9 cellular contexts compared by ENCODE assay signal in the genomic region with DNA sequence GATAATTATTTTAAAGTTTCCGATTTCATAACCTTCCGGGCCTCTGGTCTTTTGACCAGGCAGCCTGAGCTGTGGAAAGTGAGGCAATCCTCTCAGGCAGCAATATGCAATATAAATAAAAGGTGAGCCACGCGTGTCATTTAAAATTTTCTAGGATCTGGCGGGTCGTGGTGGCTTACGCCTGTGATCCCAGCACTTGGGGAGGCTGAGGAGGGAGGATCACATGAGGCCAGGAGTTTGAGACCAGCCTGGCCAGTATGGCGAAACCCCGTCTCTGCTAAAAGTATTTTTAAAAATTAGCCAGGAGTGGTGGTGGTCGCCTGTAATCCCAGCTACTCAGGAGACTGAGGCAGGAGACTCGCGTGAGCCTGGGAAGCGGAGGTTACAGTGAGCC. TPM values are rescaled to one million over a fixed set of nuclear protein-coding genes. Genes with fewer than 3 reads are reported as not detected.
DNase-seq lines count a peak whose midpoint lies in the region; ATAC-seq, FAIRE-seq and TF ChIP-seq lines count a peak whose summit lies in the region.
"Had no signal": no experiment of that assay in that cellular context is flagged by ENCODE, and none has a peak within 500 bp of the region (broad histone marks: within the 10 kb centered on the region; RNA-seq: fewer than 3 reads in every experiment).

No MANE protein-coding gene starts in this region.

- H3K4me3 ChIP-seq in endothelial cell of umbilical vein (replicated peaks in 1 of 3; ENCODE audit: insufficient read depth in 1 of 3, low read depth in 1 of 3, low read length in 3 of 3) (peak overlapping the region in 1 of 3 experiments; percentile 24), parathyroid adenoma (ENCODE audit: low read depth, low read length) (peak overlapping the region; percentile 65)

- POLR2A ChIA-PET in RWPE1 (lab: Yijun Ruan, JAX; ENCODE audit: low non-redundant PET) (no interaction called here), endothelial cell of umbilical vein (lab: Charles Lee) (no interaction called here)

- no peaks in the 10 kb centered on the region for H3K36me3 ChIP-seq in endothelial cell of umbilical vein (ENCODE audit: control insufficient read depth in 2 of 2, extremely low read depth in 1 of 2, insufficient read depth in 2 of 2, low read length in 2 of 2)
- H3K36me3 ChIP-seq in parathyroid adenoma (ENCODE audit: control insufficient read depth, insufficient read depth, low read length): no peaks in the 10 kb centered on the region

- dilution Hi-C loops in endothelial cell of umbilical vein (cut with MboI; ENCODE audit: extremely low pct_ligation_motif_present, low sequenced_read_pairs): no loop called here

- H3K79me2 ChIP-seq in endothelial cell of umbilical vein (ENCODE audit: control insufficient read depth, insufficient read depth, low read length) (no peaks in the 10 kb centered on the region), parathyroid adenoma (no peaks in the 10 kb centered on the region)

- ATAC-seq in sciatic nerve: no peak

- H3K27me3 ChIP-seq in endothelial cell of umbilical vein (ENCODE audit: control insufficient read depth in 2 of 2, insufficient read depth in 2 of 2, low read length in 2 of 2) (no peaks in the 10 kb centered on the region), parathyroid adenoma (ENCODE audit: control insufficient read depth, insufficient read depth, low read length) (no peaks in the 10 kb centered on the region)
- H3K27me3 ChIP-seq: body of pancreas had no signal

- no peak for FAIRE-seq in endothelial cell of umbilical vein (lab: Jason Lieb, UNC)

- no peak overlapping the region for H3K9ac ChIP-seq in endothelial cell of umbilical vein (replicated peaks; ENCODE audit: extremely low read depth, insufficient read depth, low read length)
- no peak overlapping the region for H3K9ac ChIP-seq in parathyroid adenoma

- intact Hi-C loops in endothelial cell of umbilical vein (cut with micrococcal nuclease) (loop anchor here (1.0 to 5.0 kb wide), 3 partner anchors 70 to 204 kb away; partner anchors contain the start of gene ZNF670), sciatic nerve (cut with DNase I) (no loop called here)

- H3K9me3 ChIP-seq in endothelial cell of umbilical vein (replicated peaks; ENCODE audit: control insufficient read depth, insufficient read depth, low read length) (no peaks in the 10 kb centered on the region), parathyroid adenoma (ENCODE audit: control insufficient read depth, low read length) (no peaks in the 10 kb centered on the region)
- H3K9me3 ChIP-seq: body of pancreas had no signal

- peak overlapping the region; percentile 56 for H2AFZ ChIP-seq in endothelial cell of umbilical vein (ENCODE audit: low read depth, low read length)
- no peak overlapping the region for H2AFZ ChIP-seq in parathyroid adenoma

- TF ChIP-seq CTCF in RWPE1 (conservative IDR thresholded peaks at IDR 0.05; ENCODE audit: low read depth) (no peak), endothelial cell of umbilical vein (IDR thresholded peaks at IDR 0.05; ENCODE audit: extremely low read depth in 1 of 2, insufficient read depth in 1 of 2, low read depth in 1 of 2, low read length in 2 of 2) (no peak), parathyroid adenoma (IDR thresholded peaks at IDR 0.05) (no peak)

- peak; percentile 45 for DNase-seq in DMS53 (lab: John Stamatoyannopoulos, UW)
- no peak for DNase-seq in DMS53 treated with DMSO at 0.1 percent for 48 hours (lab: John Stamatoyannopoulos, UW; ENCODE audit: unreplicated experiment)
- no peak for DNase-seq in RWPE1 (ENCODE audit: low spot score)
- no peak for DNase-seq in endothelial cell of umbilical vein (ENCODE audit: low read depth, low spot score)
- no peak for DNase-seq in GM19240 (ENCODE audit: insufficient read length, low spot score)
- no peak for DNase-seq in sciatic nerve (ENCODE audit: low spot score)
- no peak for DNase-seq in activated CD4-positive, alpha-beta T cell treated with anti-CD3 and anti-CD28 coated beads for 4 hours

- no peaks in the 10 kb centered on the region for H3K4me1 ChIP-seq in endothelial cell of umbilical vein (ENCODE audit: control insufficient read depth, extremely low read depth, insufficient read depth, low read length)
- H3K4me1 ChIP-seq in parathyroid adenoma: no peaks in the 10 kb centered on the region
- H3K4me1 ChIP-seq: body of pancreas had no signal

- H4K20me1 ChIP-seq in endothelial cell of umbilical vein (replicated peaks; ENCODE audit: control insufficient read depth, extremely low read depth, insufficient read depth, low read length): no peaks in the 10 kb centered on the region

- TF ChIP-seq POLR2A in endothelial cell of umbilical vein (IDR thresholded peaks at IDR 0.05; ENCODE audit: low read depth, low read length): no peak

- H3K27ac ChIP-seq in RWPE1: peak overlapping the region; percentile 72
- no peak overlapping the region for H3K27ac ChIP-seq in endothelial cell of umbilical vein (ENCODE audit: insufficient read depth, low read depth, low read length)
- H3K27ac ChIP-seq in parathyroid adenoma: no peak overlapping the region
- H3K27ac ChIP-seq: body of pancreas had no signal

- CTCF ChIA-PET in RWPE1 (lab: Yijun Ruan, JAX): interaction anchor here (0.7 kb wide), 1 partner anchor 33 kb away, joined by 4 read pairs; no protein-coding TSS in a partner anchor
- CTCF ChIA-PET in endothelial cell of umbilical vein (lab: Charles Lee): no interaction called here

- H3K9me1 ChIP-seq in endothelial cell of umbilical vein (replicated peaks; ENCODE audit: control insufficient read depth, extremely low read depth, insufficient read depth, low read length): no peaks in the 10 kb centered on the region

- no TSS peak for BruUV-seq in endothelial cell of umbilical vein (replicated peaks; lab: Mats Ljungman, UMichigan)

- peak overlapping the region; percentile 51 for H3K4me2 ChIP-seq in endothelial cell of umbilical vein (ENCODE audit: insufficient read depth, low read length)
- peak overlapping the region; percentile 83 for H3K4me2 ChIP-seq in parathyroid adenoma (ENCODE audit: low read length)

TF ChIP-seq in endothelial cell of umbilical vein, 7 proteins besides CTCF, POLR2A, EP300 and RAD21:
- TF ChIP-seq POLR2AphosphoS5 (IDR thresholded peaks at IDR 0.05; ENCODE audit: insufficient read depth, low read depth, low read length) (no peak), GATA2 (IDR thresholded peaks at IDR 0.05; ENCODE audit: insufficient read depth, insufficient read length, low read depth, low read length) (no peak), MYC (IDR thresholded peaks at IDR 0.05; ENCODE audit: low read depth, low read length) (no peak), JUN (IDR thresholded peaks at IDR 0.05; ENCODE audit: borderline replicate concordance, insufficient read depth, insufficient read length, low read depth) (no peak), FOS (IDR thresholded peaks at IDR 0.05; ENCODE audit: borderline replicate concordance, insufficient read depth, low read length) (no peak), EZH2 (IDR thresholded peaks at IDR 0.05; ENCODE audit: borderline replicate concordance, low read depth, low read length, severe bottlenecking) (no peak)
- TF ChIP-seq, protein P1, sequence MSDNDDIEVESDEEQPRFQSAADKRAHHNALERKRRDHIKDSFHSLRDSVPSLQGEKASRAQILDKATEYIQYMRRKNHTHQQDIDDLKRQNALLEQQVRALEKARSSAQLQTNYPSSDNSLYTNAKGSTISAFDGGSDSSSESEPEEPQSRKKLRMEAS (IDR thresholded peaks at IDR 0.05; ENCODE audit: insufficient read depth, insufficient read length): no peak

RNA-seq across cellular contexts. Expression of gene ZNF695, which starts 0.5 kb away (rescaled TPM):
- 4.8 and 5.5 TPM in 2 replicates for total RNA-seq in endothelial cell of umbilical vein
- 1.6 and 2.0 TPM in 2 replicates for polyA plus RNA-seq in endothelial cell of umbilical vein
- polyA plus RNA-seq in endothelial cell of umbilical vein (2011; cell fraction: cytosol; rRNA removed): 3.1 and 3.5 TPM in 2 replicates
- polyA plus RNA-seq in endothelial cell of umbilical vein (2011; cell fraction: nucleus; rRNA removed): 2.2 and 2.8 TPM in 2 replicates
- polyA plus RNA-seq in endothelial cell of umbilical vein (2012): 1.1 and 1.6 TPM in 2 replicates
- polyA minus RNA-seq in endothelial cell of umbilical vein: 1.00 and 3.8 TPM in 2 replicates
- 9.0 TPM for polyA minus RNA-seq in endothelial cell of umbilical vein (2011; cell fraction: cytosol; rRNA and poly(A)+ RNA removed)
- 1.9 and 5.0 TPM in 2 replicates for polyA minus RNA-seq in endothelial cell of umbilical vein (2011; cell fraction: nucleus; rRNA and poly(A)+ RNA removed)
- total RNA-seq in sciatic nerve: 0.18 TPM
- total RNA-seq: body of pancreas had no signal
